In the genomic region with DNA sequence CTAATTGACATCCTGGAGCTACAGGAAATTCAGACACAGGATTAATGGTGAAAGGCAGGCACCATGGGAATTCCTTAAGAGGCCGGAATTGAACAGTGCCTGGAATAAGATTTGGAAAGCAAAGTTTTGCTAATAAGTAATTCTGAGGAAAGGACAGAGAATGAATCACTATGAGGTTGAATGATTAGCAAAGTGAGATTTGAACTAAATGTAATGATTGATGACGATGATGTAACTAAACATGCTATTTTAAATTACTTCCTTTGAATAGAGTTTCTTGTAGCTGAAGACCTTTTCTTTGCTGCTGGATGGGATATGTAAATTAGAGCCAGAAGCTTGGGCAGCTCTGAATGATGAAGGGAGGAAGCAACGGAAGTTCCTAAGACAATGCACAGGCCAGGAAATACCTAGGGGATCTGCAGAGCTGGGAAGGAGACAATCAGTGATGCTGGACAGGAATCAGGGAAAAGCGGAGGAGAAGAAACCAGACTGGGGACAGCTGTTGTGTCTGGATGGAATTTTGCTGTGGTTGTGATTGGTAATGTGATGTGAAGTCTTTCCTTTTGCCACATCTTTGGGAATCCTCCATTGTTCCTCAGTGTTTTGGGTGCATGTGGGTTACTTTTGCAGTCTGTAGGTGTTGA, we compare ENCODE assay signal across 1 cellular context.
TF ChIP-seq lines count a peak whose summit lies in the region.

No MANE protein-coding gene starts in this region.

TF ChIP-seq in H1, 55 proteins besides CTCF, POLR2A, EP300 and RAD21 (continued from another document):
- no peak for TF ChIP-seq ATF2 (IDR thresholded peaks at IDR 0.05; ENCODE audit: low read length)
- no peak for TF ChIP-seq SIN3A (conservative IDR thresholded peaks at IDR 0.05 in 1 of 2, IDR thresholded peaks at IDR 0.05 in 1 of 2; ENCODE audit: low read depth in 1 of 2, low read length in 2 of 2)
- TF ChIP-seq NANOG (IDR thresholded peaks at IDR 0.05; ENCODE audit: insufficient read depth, low read depth, low read length, poor library complexity, severe bottlenecking), result no peak
- no peak for TF ChIP-seq TEAD4 (IDR thresholded peaks at IDR 0.05; ENCODE audit: low read depth, low read length)
